In the genomic region with DNA sequence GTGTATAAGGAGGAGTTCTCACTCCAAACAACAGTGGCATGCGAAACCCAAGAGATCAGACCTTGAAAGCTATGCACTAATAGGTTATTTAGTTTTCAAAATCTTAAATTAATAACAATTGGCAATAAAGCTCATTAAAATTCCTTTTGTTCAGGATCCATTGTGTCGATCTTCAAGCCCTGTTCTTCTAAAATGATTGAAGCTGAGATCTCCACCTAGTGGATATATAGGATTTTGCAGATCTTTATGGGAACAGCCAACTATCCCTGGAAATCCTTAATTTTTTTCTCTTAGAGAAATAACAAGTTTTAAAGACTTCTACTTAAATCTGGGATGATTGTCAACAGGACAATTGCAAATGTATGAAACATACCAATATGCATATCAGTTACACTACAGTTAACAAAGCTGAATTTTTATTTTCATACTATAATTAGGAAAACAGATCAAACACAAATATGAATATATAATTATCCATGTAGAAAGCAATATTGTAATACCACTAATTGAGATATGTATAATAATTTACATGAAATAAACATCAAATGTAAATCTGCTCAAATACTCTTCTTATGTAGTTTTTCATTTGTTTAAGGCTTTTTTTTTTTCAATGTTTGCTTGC, we compare ENCODE assay signal across 8 cellular contexts. TPM values are rescaled to one million over a fixed set of nuclear protein-coding genes. Genes with fewer than 3 reads are reported as not detected.
DNase-seq lines count a peak whose midpoint lies in the region; ATAC-seq lines count a peak whose summit lies in the region.

No MANE protein-coding gene starts in this region.

- H3K23ac ChIP-seq in neuronal stem cell (ENCODE audit: low read depth, low read length, poor library complexity) = no peak overlapping the region

- no peak overlapping the region for H3K4me2 ChIP-seq in neuronal stem cell (ENCODE audit: insufficient read depth, low read length, poor library complexity, severe bottlenecking)

- H2BK5ac ChIP-seq in neuronal stem cell (ENCODE audit: low read length) = no peak overlapping the region

- WGBS in neuronal stem cell (ENCODE audit: extremely low coverage in 2 of 2, insufficient read length in 2 of 2, insufficient replicate concordance in 1 of 2), 2 donors = no CpG with 5 or more reads among the region's 2 CpGs

- H3K4me1 ChIP-seq in neuronal stem cell (ENCODE audit: control insufficient read depth in 2 of 2, insufficient read depth in 1 of 2, low read depth in 1 of 2, low read length in 2 of 2) = peaks cover 2 to 13% of the 10 kb centered on the region in 2 donors

- no peaks in the 10 kb centered on the region for H3K79me1 ChIP-seq in neuronal stem cell (ENCODE audit: low read depth, low read length)

- H3K9ac ChIP-seq in neuronal stem cell (ENCODE audit: low read depth, low read length, poor library complexity) = no peak overlapping the region

- H3K18ac ChIP-seq in neuronal stem cell (ENCODE audit: low read length) = no peak overlapping the region

- ATAC-seq in GM18867 (IDR thresholded peaks at IDR 0.05; ENCODE audit: unreplicated experiment) = no peak

- H2BK15ac ChIP-seq in neuronal stem cell (ENCODE audit: low read length) = no peak overlapping the region

- no peak overlapping the region for H4K8ac ChIP-seq in neuronal stem cell (ENCODE audit: low read depth, low read length)

- no peak overlapping the region for H2AFZ ChIP-seq in neuronal stem cell (ENCODE audit: low read length)

- no peak overlapping the region for H2BK120ac ChIP-seq in neuronal stem cell (ENCODE audit: low read depth, low read length)

- no peaks in the 10 kb centered on the region for H3K36me3 ChIP-seq in neuronal stem cell (replicated peaks in 1 of 2; ENCODE audit: control insufficient read depth in 2 of 2, insufficient read depth in 2 of 2, low read length in 2 of 2)

- H2AK5ac ChIP-seq in neuronal stem cell (ENCODE audit: low read depth, low read length) = no peak overlapping the region

- DNase-seq in GM03348 (ENCODE audit: low spot score) = peak; percentile 55
- DNase-seq in HT1080 (ENCODE audit: low read depth) = peak; percentile 49
- peak; percentile 67 for DNase-seq in OCI-M1 (lab: John Stamatoyannopoulos, UW)
- peak; percentile 58 for DNase-seq in epidermal melanocyte (ENCODE audit: insufficient read length, low spot score)
- DNase-seq in neuronal stem cell (ENCODE audit: low spot score) = peak; percentile 48
- no peak for DNase-seq in mucosa of gallbladder (ENCODE audit: low spot score)
- no peak for DNase-seq in stimulated activated naive CD4-positive, alpha-beta T cell treated with Interleukin-2 at 50 U/mL for 16 hours (lab: John Stamatoyannopoulos, UW)

- no peak overlapping the region for H2BK12ac ChIP-seq in neuronal stem cell (ENCODE audit: low read length)

- no peak overlapping the region for H3K14ac ChIP-seq in neuronal stem cell (ENCODE audit: low read length)

- H3K4me3 ChIP-seq in neuronal stem cell (ENCODE audit: low read length in 2 of 2) = no peak overlapping the region

- H3K27ac ChIP-seq in neuronal stem cell (replicated peaks; ENCODE audit: low read length) = no peak overlapping the region

- H3K9me3 ChIP-seq in neuronal stem cell (replicated peaks in 1 of 2; ENCODE audit: control insufficient read depth in 2 of 2, insufficient read depth in 1 of 2, low read depth in 1 of 2, low read length in 2 of 2) = peaks cover 2 to 3% of the 10 kb centered on the region in 2 donors

- no peak overlapping the region for H4K91ac ChIP-seq in neuronal stem cell (ENCODE audit: low read depth, low read length, poor library complexity)

- H3K4ac ChIP-seq in neuronal stem cell (ENCODE audit: low read length) = no peak overlapping the region

- no peaks in the 10 kb centered on the region for H3K27me3 ChIP-seq in neuronal stem cell (ENCODE audit: control insufficient read depth in 3 of 3, insufficient read depth in 3 of 3, low read depth in 1 of 3, low read length in 3 of 3)

RNA-seq across cellular contexts. Expression of a gene that starts 43.3 kb away (rescaled TPM):
- total RNA-seq in HT1080 (2014; rRNA removed; shearing (Covaris generic)) = not detected in 2 replicates
- polyA plus RNA-seq in HT1080 (2015; cell fraction: cytosol; rRNA removed) = not detected in 2 replicates
- polyA plus RNA-seq in HT1080 (2015; cell fraction: nucleus; rRNA removed) = not detected in 2 replicates
- not detected for polyA plus RNA-seq in neuronal stem cell (2013, experiment 1 of 2)
- not detected for polyA plus RNA-seq in neuronal stem cell (2013, experiment 2 of 2)
- total RNA-seq in mucosa of gallbladder = not detected

Comparison
In these comparisons a context has a peak if more than half of its experiments do, and no peak if none do; other contexts are left out.
1. DNase-seq: peak in GM03348 (single experiment), HT1080 (single experiment), OCI-M1 (single experiment), epidermal melanocyte (single experiment) and neuronal stem cell (single experiment); none in mucosa of gallbladder (single experiment) and stimulated activated naive CD4-positive, alpha-beta T cell treated with Interleukin-2 at 50 U/mL for 16 hours (single experiment).